1 cellular context compared by ENCODE assay signal in the genomic region with DNA sequence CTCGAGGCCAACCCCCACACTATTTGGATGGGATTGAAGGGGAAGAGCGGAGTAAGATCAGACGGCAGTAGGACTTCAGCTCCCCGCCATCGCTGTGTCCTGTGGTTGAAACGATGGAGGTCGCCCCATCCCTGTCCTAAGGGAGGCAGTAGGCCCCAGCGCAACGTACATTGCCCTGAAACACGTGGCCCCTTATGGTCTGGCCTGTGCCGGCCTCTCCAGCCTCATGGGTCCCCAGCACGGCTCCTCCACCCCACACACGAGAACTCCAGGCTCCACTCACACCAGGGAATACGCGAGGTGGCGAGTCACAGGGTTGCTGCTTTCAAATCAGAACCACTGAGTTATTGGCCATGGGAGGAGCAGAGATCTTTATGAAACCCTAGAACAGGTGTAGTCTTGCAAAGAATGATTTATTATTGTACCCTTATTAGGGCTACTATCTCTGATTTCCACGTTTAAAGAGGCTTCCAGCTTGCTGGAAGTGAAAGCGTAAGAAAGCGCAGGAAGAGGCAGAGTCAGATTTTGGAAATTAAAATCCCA.
TF ChIP-seq lines count a peak whose summit lies in the region.

No MANE protein-coding gene starts in this region.

TF ChIP-seq in HEK293, 187 proteins besides CTCF, POLR2A, EP300 and RAD21 (continued from another document):
- TF ChIP-seq, protein P1, sequence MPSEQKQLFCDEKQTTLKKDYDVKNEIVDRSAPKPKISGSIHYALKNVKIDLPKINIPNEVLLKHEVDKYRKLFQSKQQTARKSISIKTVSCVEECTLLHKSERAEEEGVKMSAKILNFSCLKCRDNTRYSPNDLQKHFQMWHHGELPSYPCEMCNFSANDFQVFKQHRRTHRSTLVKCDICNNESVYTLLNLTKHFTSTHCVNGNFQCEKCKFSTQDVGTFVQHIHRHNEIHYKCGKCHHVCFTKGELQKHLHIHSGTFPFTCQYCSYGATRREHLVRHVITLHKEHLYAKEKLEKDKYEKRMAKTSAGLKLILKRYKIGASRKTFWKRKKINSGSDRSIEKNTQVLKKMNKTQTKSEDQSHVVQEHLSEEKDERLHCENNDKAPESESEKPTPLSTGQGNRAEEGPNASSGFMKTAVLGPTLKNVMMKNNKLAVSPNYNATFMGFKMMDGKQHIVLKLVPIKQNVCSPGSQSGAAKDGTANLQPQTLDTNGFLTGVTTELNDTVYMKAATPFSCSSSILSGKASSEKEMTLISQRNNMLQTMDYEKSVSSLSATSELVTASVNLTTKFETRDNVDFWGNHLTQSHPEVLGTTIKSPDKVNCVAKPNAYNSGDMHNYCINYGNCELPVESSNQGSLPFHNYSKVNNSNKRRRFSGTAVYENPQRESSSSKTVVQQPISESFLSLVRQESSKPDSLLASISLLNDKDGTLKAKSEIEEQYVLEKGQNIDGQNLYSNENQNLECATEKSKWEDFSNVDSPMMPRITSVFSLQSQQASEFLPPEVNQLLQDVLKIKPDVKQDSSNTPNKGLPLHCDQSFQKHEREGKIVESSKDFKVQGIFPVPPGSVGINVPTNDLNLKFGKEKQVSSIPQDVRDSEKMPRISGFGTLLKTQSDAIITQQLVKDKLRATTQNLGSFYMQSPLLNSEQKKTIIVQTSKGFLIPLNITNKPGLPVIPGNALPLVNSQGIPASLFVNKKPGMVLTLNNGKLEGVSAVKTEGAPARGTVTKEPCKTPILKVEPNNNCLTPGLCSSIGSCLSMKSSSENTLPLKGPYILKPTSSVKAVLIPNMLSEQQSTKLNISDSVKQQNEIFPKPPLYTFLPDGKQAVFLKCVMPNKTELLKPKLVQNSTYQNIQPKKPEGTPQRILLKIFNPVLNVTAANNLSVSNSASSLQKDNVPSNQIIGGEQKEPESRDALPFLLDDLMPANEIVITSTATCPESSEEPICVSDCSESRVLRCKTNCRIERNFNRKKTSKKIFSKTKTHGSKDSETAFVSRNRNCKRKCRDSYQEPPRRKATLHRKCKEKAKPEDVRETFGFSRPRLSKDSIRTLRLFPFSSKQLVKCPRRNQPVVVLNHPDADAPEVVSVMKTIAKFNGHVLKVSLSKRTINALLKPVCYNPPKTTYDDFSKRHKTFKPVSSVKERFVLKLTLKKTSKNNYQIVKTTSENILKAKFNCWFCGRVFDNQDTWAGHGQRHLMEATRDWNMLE (tag by site-specific recombination; conservative IDR thresholded peaks at IDR 0.05; ENCODE audit: low read depth), result peak; percentile 80
- peak; percentile 43; the same call in 1 of the 2 replicates for TF ChIP-seq ZEB2 (tag by site-specific recombination; IDR thresholded peaks at IDR 0.05)
- TF ChIP-seq ZNF280C (tag by site-specific recombination; IDR thresholded peaks at IDR 0.05), result no peak
- TF ChIP-seq GLIS2 (tag by site-specific recombination; IDR thresholded peaks at IDR 0.05), result no peak
- no peak for TF ChIP-seq ZNF335 (tag by site-specific recombination; conservative IDR thresholded peaks at IDR 0.05)
- TF ChIP-seq TRIM28 (IDR thresholded peaks at IDR 0.05; ENCODE audit: borderline replicate concordance, low read length), result no peak; the same call in 1 of the 2 replicates
- TF ChIP-seq ZNF621 (tag by site-specific recombination; IDR thresholded peaks at IDR 0.05), result no peak
- no peak for TF ChIP-seq ZNF585B (tag by site-specific recombination; IDR thresholded peaks at IDR 0.05)
- TF ChIP-seq ZNF843 (tag by site-specific recombination; IDR thresholded peaks at IDR 0.05), result no peak; the same call in 1 of the 2 replicates
- TF ChIP-seq ZNF248 (tag by site-specific recombination; IDR thresholded peaks at IDR 0.05), result no peak
- 0 out of 2 replicates have a peak, but pooled peaks have one; percentile 37 for TF ChIP-seq ZBTB7A (tag by site-specific recombination; IDR thresholded peaks at IDR 0.05; ENCODE audit: low read depth)
- 0 out of 2 replicates have a peak, but pooled peaks have one; percentile 32 for TF ChIP-seq REST (tag by site-specific recombination; IDR thresholded peaks at IDR 0.05)
- no peak for TF ChIP-seq ZBTB20 (tag by site-specific recombination; IDR thresholded peaks at IDR 0.05)
- TF ChIP-seq RBAK (tag by site-specific recombination; IDR thresholded peaks at IDR 0.05), result no peak
- TF ChIP-seq ZNF426 (tag by site-specific recombination; IDR thresholded peaks at IDR 0.05), result no peak
- no peak for TF ChIP-seq ZNF776 (tag by site-specific recombination; IDR thresholded peaks at IDR 0.05; ENCODE audit: borderline replicate concordance)
- TF ChIP-seq ZNF140 (tag by site-specific recombination; IDR thresholded peaks at IDR 0.05), result no peak
- no peak for TF ChIP-seq HOXC10 (CRISPR knock-in tag; IDR thresholded peaks at IDR 0.05)
- TF ChIP-seq ZFP41 (tag by site-specific recombination; IDR thresholded peaks at IDR 0.05; ENCODE audit: borderline replicate concordance), result no peak
- TF ChIP-seq ZSCAN16 (tag by site-specific recombination; IDR thresholded peaks at IDR 0.05), result no peak
- TF ChIP-seq ZNF155 (tag by site-specific recombination; IDR thresholded peaks at IDR 0.05), result no peak
